ENCODE assay signal across 23 cellular contexts in the genomic region with DNA sequence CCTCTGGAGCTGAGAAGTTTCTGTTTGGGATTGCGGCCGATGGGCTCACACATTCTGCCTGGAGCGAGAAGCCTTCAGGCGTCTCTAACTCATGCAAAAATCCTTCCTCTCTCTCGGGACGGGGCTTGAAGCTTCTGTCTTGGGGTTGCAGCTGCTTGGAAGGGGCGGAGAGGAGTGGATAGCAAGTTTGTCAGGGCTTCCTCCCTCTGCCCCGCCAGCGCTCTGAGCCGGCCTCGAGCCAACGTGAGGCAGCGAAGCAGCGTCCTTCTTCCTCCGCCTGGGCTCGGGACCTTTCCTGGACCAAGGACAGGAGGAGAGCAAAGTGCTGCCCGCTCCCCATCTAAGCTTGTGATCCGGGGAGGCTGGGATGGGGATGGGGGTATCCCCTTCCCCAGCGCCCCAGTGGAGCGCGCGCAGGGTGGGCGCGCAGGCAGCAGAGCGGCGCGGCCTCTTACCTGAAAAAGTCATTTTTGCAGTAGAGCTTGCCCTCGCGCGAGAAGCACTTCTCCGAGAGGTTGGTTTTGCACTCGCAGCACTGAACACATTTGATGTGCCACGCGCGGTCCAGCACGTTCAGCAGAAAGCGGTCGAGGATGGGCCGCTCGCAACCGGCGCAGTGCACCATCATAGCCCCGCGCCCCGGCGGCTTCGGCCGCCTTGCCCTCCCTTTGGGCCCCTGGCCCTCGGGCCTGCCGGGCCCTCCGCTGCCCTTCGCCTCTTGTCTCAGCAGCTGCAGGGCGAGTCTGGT. TPM values are rescaled to one million over a fixed set of nuclear protein-coding genes. Genes with fewer than 3 reads are reported as not detected.
DNase-seq lines count a peak whose midpoint lies in the region; ATAC-seq and TF ChIP-seq lines count a peak whose summit lies in the region.
"Had no signal": no experiment of that assay in that cellular context is flagged by ENCODE, and none has a peak within 500 bp of the region (broad histone marks: within the 10 kb centered on the region; RNA-seq: fewer than 3 reads in every experiment).

No MANE protein-coding gene starts in this region.

- no peaks in the 10 kb centered on the region for H3K9me3 ChIP-seq in Panc1 (ENCODE audit: control insufficient read depth, insufficient read depth, low read depth, low read length)
- H3K9me3 ChIP-seq in iPS-15b (ENCODE audit: control insufficient read depth, insufficient read depth, low read length), result no peaks in the 10 kb centered on the region

- H3K27me3 ChIP-seq in Panc1 (ENCODE audit: control insufficient read depth, insufficient read depth, low read length) (peaks cover 58% of the 10 kb centered on the region), iPS-15b (ENCODE audit: control insufficient read depth, insufficient read depth, low read length) (peaks cover 97% of the 10 kb centered on the region)

- H3K4me3 ChIP-seq in Panc1 (ENCODE audit: low read depth in 2 of 2, low read length in 2 of 2) (peak overlapping the region in 1 of 2 experiments; percentile 6; a peak in 1 of 4 replicates), iPS-15b (ENCODE audit: low read depth, low read length) (peak overlapping the region; percentile 65)

- CTCF ChIA-PET in Panc1 (lab: Charles Lee) (interaction anchor here (0.6 kb wide), 1 partner anchor 483 kb away, joined by 4 read pairs; no protein-coding TSS in a partner anchor), RWPE1 (lab: Yijun Ruan, JAX) (no interaction called here)

- ATAC-seq in Panc1, result peak; percentile 26; the same call in 1 of the 2 replicates
- ATAC-seq: left colon had no signal

- H3K27ac ChIP-seq in Panc1 (ENCODE audit: low read length) (no peak overlapping the region), RWPE1 (no peak overlapping the region)
- H3K27ac ChIP-seq: KMS-11 had no signal

- POLR2A ChIA-PET in Panc1 (lab: Charles Lee), result no interaction called here
- POLR2A ChIA-PET in RWPE1 (lab: Yijun Ruan, JAX; ENCODE audit: low non-redundant PET), result no interaction called here

- TF ChIP-seq CTCF in Panc1 (IDR thresholded peaks at IDR 0.05) (no peak), RWPE1 (conservative IDR thresholded peaks at IDR 0.05; ENCODE audit: low read depth) (no peak)

- no TSS peak for BruUV-seq in Panc1 (replicated peaks; lab: Mats Ljungman, UMichigan)

- no peak overlapping the region for H3K9ac ChIP-seq in iPS-15b (ENCODE audit: low read depth, low read length)
- H3K9ac ChIP-seq: KMS-11 had no signal

- intact Hi-C loops in Panc1 (cut with micrococcal nuclease; ENCODE audit: unreplicated experiment), result no loop called here

- peak; percentile 51 for DNase-seq in activated CD8-positive, alpha-beta memory T cell treated with anti-CD3 and anti-CD28 coated beads, Interleukin-2, amount 50 U/mL, for 48 hours
- DNase-seq in activated CD8-positive, alpha-beta memory T cell treated with anti-CD3 and anti-CD28 coated beads, Interleukin-2, amount 50 U/mL, for 4 hours, result no peak
- DNase-seq in Panc1 (ENCODE audit: low read depth, low spot score), result no peak
- DNase-seq in NCI-H2196 treated with DMSO at 0.1 percent for 48 hours (lab: John Stamatoyannopoulos, UW; ENCODE audit: unreplicated experiment), result no peak
- DNase-seq in RWPE1 (ENCODE audit: low spot score), result no peak
- no peak for DNase-seq in stimulated activated CD4-positive, alpha-beta T cell treated with anti-CD3 and anti-CD28 coated beads, Interleukin-4, amount 100 ng/mL, for 4 hours
- no peak for DNase-seq in hepatic stellate cell (ENCODE audit: low spot score)
- DNase-seq: activated CD4-positive, alpha-beta T cell treated with anti-CD3 and anti-CD28 coated beads for 48 hours; activated naive CD4-positive, alpha-beta T cell treated with anti-CD3 and anti-CD28 coated beads, Interleukin-2, amount 50 U/mL, for 16 hours; anterior cingulate cortex; C1 segment of cervical spinal cord; Calu3; left colon; NCI-H1436 treated with DMSO at 0.1 percent for 48 hours; stimulated activated CD4-positive, alpha-beta T cell treated with anti-CD3 and anti-CD28 coated beads, Interleukin-1b, Interleukin-23, amount 100 ng/mL, for 48 hours had no signal

- H3K4me1 ChIP-seq in Panc1 (ENCODE audit: control insufficient read depth, insufficient read depth, low read length), result peaks cover 13% of the 10 kb centered on the region
- peaks cover 16% of the 10 kb centered on the region for H3K4me1 ChIP-seq in iPS-15b (ENCODE audit: control insufficient read depth, insufficient read depth, low read length)

- no peaks in the 10 kb centered on the region for H3K36me3 ChIP-seq in Panc1 (ENCODE audit: control insufficient read depth, insufficient read depth, low read length)
- H3K36me3 ChIP-seq in iPS-15b (ENCODE audit: control insufficient read depth, insufficient read depth, low read length), result peaks cover 2% of the 10 kb centered on the region

- in situ Hi-C loops in Panc1 (cut with HindIII; ENCODE audit: low pct_unique_long_range_greater_than_20kb, low sequenced_read_pairs), result no loop called here

RNA-seq across cellular contexts. Expression of a gene that starts 0.6 kb away (rescaled TPM):
- total RNA-seq in Panc1 (2021; ENCODE audit: unreplicated experiment), result not detected
- not detected for polyA plus RNA-seq in Panc1 (2012; ENCODE audit: insufficient read length)
- total RNA-seq: Calu3, cardiac septum, fibroblast of lung, HT1080, left colon, pulmonary artery endothelial cell, skeletal muscle tissue, urinary bladder had no signal
- polyA plus RNA-seq: fibroblast of lung, urinary bladder had no signal

RNA-seq across cellular contexts. Expression of a gene that starts 48.9 kb away (rescaled TPM):
- 5.8 TPM for total RNA-seq in Panc1 (2021; ENCODE audit: unreplicated experiment)
- polyA plus RNA-seq in Panc1 (2012; ENCODE audit: insufficient read length), result 17.2 TPM
